Comparison of ENCODE assay signal across 11 cellular contexts in the genomic region with DNA sequence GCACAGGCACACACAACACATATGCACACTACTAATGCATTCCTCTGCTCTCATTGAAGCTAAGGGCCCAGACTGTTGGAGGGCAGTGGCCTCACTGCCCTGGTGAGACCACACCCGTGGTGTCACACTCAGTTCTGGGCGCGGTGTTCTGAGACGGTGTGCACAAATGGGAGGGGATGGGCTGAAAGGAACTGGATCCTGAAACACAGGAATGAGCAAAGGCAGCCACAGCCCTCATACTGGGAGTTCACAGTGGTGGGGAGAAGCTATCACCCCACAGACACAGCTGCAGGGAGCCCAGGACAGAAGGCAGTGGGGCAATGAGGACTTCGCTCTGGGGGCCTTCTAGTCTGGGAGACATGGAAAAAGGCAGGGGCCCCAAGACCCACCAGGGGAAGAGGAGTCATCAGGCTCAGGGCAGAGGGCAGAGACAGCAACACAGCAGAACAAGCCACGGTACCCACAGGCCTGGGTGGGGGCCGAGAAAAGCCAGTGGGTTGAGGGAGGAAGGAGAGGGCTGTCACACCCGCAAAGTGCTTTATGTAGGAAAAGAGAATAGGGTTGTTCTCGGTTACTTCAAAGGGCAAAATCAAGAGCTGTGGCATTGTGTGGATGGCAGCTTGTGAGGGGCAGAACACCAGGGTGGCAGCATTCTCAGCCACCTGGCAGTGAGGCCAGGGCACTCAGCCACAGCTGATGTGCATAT.
A peak's percentile ranks its signal among the peaks of the same experiment; 100 is the strongest.
DNase-seq lines count a peak whose midpoint lies in the region; ATAC-seq, FAIRE-seq and TF ChIP-seq lines count a peak whose summit lies in the region.
"Had no signal": no experiment of that assay in that cellular context is flagged by ENCODE, and none has a peak within 500 bp of the region (broad histone marks: within the 10 kb centered on the region; RNA-seq: fewer than 3 reads in every experiment).

No MANE protein-coding gene starts in this region.

- no peak overlapping the region for H3K4me3 Mint-ChIP-seq in MCF 10A (ENCODE audit: unreplicated experiment)

- ATAC-seq in GM21390 (IDR thresholded peaks at IDR 0.05; ENCODE audit: unreplicated experiment): no peak

- H3K4me1 ChIP-seq in breast epithelium (no peaks in the 10 kb centered on the region), kidney (ENCODE audit: control insufficient read depth in 1 of 2, insufficient read depth in 1 of 2, low read depth in 1 of 2, low read length in 2 of 2) (peaks cover 0 to 2% of the 10 kb centered on the region in 2 donors), transverse colon (peaks cover 4 to 12% (median 8%) of the 10 kb centered on the region in 4 donors)
- H3K4me1 ChIP-seq: uterus had no signal

- peaks cover 43% of the 10 kb centered on the region for H3K36me3 Mint-ChIP-seq in MCF 10A (ENCODE audit: insufficient read depth, unreplicated experiment)

- no peak for FAIRE-seq in kidney (lab: Jason Lieb, UNC)

- TF ChIP-seq POLR2A in breast epithelium (IDR thresholded peaks at IDR 0.05) (no peak), transverse colon (IDR thresholded peaks at IDR 0.05) (no peak)

- intact Hi-C loops in MCF 10A (cut with micrococcal nuclease) (no loop called here), breast epithelium (cut with DNase I; ENCODE audit: low total_unique reads) (no loop called here), kidney (cut with DNase I) (no loop called here), transverse colon (cut with DNase I; ENCODE audit: low total_unique reads) (no loop called here)

- peak overlapping the region in 1 of 2 donors; percentile 30 for H3K27ac ChIP-seq in breast epithelium
- no peak overlapping the region for H3K27ac ChIP-seq in kidney (ENCODE audit: low read depth in 2 of 2, low read length in 2 of 2)
- H3K27ac ChIP-seq in transverse colon: peak overlapping the region; percentile 45 to 71 (median 57)
- H3K27ac ChIP-seq: uterus had no signal

- no peaks in the 10 kb centered on the region for H3K9me3 Mint-ChIP-seq in MCF 10A (ENCODE audit: unreplicated experiment)

- H3K9ac ChIP-seq in kidney (ENCODE audit: low read length in 2 of 2): no peak overlapping the region

- in situ Hi-C loops in transverse colon (cut with MboI; ENCODE audit: low pct_ligation_motif_present in 1 of 4, low pct_unique_long_range_greater_than_20kb in 1 of 4, low sequenced_read_pairs in 3 of 4): loop anchor here in 1 of 4 donors (10.0 kb wide), 1 partner anchor 52 kb away; no protein-coding TSS in a partner anchor

- H3K36me3 ChIP-seq in breast epithelium (no peaks in the 10 kb centered on the region), kidney (ENCODE audit: control insufficient read depth in 1 of 2, insufficient read depth in 2 of 2, low read length in 2 of 2) (peaks cover 14 to 16% of the 10 kb centered on the region in 2 donors), transverse colon (no peaks in the 10 kb centered on the region)
- H3K36me3 ChIP-seq: uterus had no signal

- no peaks in the 10 kb centered on the region for H3K9me3 ChIP-seq in breast epithelium
- no peaks in the 10 kb centered on the region for H3K9me3 ChIP-seq in kidney (ENCODE audit: control insufficient read depth in 1 of 2, low read length in 2 of 2)
- H3K9me3 ChIP-seq in transverse colon: no peaks in the 10 kb centered on the region
- H3K9me3 ChIP-seq: heart left ventricle, uterus had no signal

- DNase-seq in MCF 10A (ENCODE audit: unreplicated experiment) (no peak), breast epithelium (ENCODE audit: low spot score in 2 of 2) (no peak), activated gamma-delta T cell (lab: John Stamatoyannopoulos, UW) (peak; percentile 18), kidney (peak; percentile 59), transverse colon (peak; percentile 73), NCI-H1092 treated with DMSO at 0.1 percent for 48 hours (lab: John Stamatoyannopoulos, UW) (no peak), NCI-H2029 treated with DMSO at 0.1 percent for 48 hours (lab: John Stamatoyannopoulos, UW) (no peak)
- DNase-seq: heart left ventricle; stimulated activated CD4-positive, alpha-beta T cell treated with anti-CD3 and anti-CD28 coated beads, Interleukin-4, amount 100 ng/mL, for 24 hours; uterus had no signal

- CTCF ChIA-PET in MCF 10A (lab: Yijun Ruan, JAX): interaction anchor here (0.6 to 2.3 kb wide), 5 partner anchors 9 to 1436 kb away, joined by 3 to 5 read pairs (median 4); no protein-coding TSS in a partner anchor

- no TSS peak for BruUV-seq in MCF 10A (replicated peaks; lab: Mats Ljungman, UMichigan)

- TF ChIP-seq CTCF in MCF 10A (IDR thresholded peaks at IDR 0.05; ENCODE audit: unreplicated experiment) (no peak), breast epithelium (IDR thresholded peaks at IDR 0.05) (no peak), kidney (IDR thresholded peaks at IDR 0.05; ENCODE audit: borderline replicate concordance, extremely low read depth, insufficient read depth) (no peak), transverse colon (IDR thresholded peaks at IDR 0.05) (no peak)

- POLR2A ChIA-PET in MCF 10A (lab: Yijun Ruan, JAX): interaction anchor here (0.6 kb wide), 2 partner anchors 16 to 761 kb away, joined by 3 read pairs; no protein-coding TSS in a partner anchor

- no peak for TF ChIP-seq EP300 in transverse colon (IDR thresholded peaks at IDR 0.05; ENCODE audit: low read depth)

- no peaks in the 10 kb centered on the region for H3K27me3 Mint-ChIP-seq in MCF 10A (ENCODE audit: insufficient read depth, unreplicated experiment)

- no peak overlapping the region for H3K4me3 ChIP-seq in breast epithelium
- no peak overlapping the region for H3K4me3 ChIP-seq in kidney (ENCODE audit: low read length in 2 of 2)
- H3K4me3 ChIP-seq in transverse colon: no peak overlapping the region
- H3K4me3 ChIP-seq: heart left ventricle, uterus had no signal

- peak overlapping the region; percentile 46 for H3K27ac Mint-ChIP-seq in MCF 10A (ENCODE audit: low read depth, unreplicated experiment)

- H3K27me3 ChIP-seq in breast epithelium (no peaks in the 10 kb centered on the region), transverse colon (no peaks in the 10 kb centered on the region)
- H3K27me3 ChIP-seq: heart left ventricle, uterus had no signal

- H3K4me1 Mint-ChIP-seq in MCF 10A (ENCODE audit: insufficient read depth, unreplicated experiment): peaks cover 18% of the 10 kb centered on the region

- 65 to 68% methylated on average over 6 to 9 of the region's 9 CpGs for WGBS in transverse colon (ENCODE audit: low coverage in 1 of 2), 2 donors

Comparison
In these comparisons a context has a peak if more than half of its experiments do, and no peak if none do; other contexts are left out.
1. DNase-seq: peak in activated gamma-delta T cell (single experiment), kidney (single experiment) and transverse colon (single experiment); none in MCF 10A (single experiment), breast epithelium (0 of 2), NCI-H1092 treated with DMSO at 0.1 percent for 48 hours (single experiment) and NCI-H2029 treated with DMSO at 0.1 percent for 48 hours (single experiment).
2. H3K27ac ChIP-seq: peak in transverse colon (4 of 4); none in kidney (0 of 2).